Comparison of ENCODE assay signal across 23 cellular contexts in genomic region chr10:108034808-108035207, GRCh38.
"Had no signal": no experiment of that assay in that cellular context is flagged by ENCODE, and none has a peak within 500 bp of the region (broad histone marks: within the 10 kb centered on the region; RNA-seq: fewer than 3 reads in every experiment).

No MANE protein-coding gene starts in this region.

- H3K9me3 ChIP-seq: esophagus muscularis mucosa, gastroesophageal sphincter, heart left ventricle, left lung, lower lobe of right lung had no signal

- H3K4me2 ChIP-seq: hepatocyte had no signal

- H3K27ac Mint-ChIP-seq: mesothelial cell of epicardium; naive thymus-derived CD4-positive, alpha-beta T cell had no signal

- H3K27ac ChIP-seq: coronary artery, dorsolateral prefrontal cortex, esophagus muscularis mucosa, foreskin keratinocyte, gastroesophageal sphincter, heart left ventricle, hepatocyte, left lung, lower lobe of right lung had no signal

- ATAC-seq: foreskin keratinocyte; gastroesophageal sphincter; heart left ventricle; left cardiac atrium; left lung; left ventricle myocardium superior; lower lobe of right lung; naive thymus-derived CD4-positive, alpha-beta T cell had no signal

- H2AFZ ChIP-seq: hepatocyte had no signal

- H3K79me2 ChIP-seq: hepatocyte had no signal

- H3K4me3 Mint-ChIP-seq: mesothelial cell of epicardium; naive thymus-derived CD4-positive, alpha-beta T cell had no signal

- H3K4me1 ChIP-seq: esophagus muscularis mucosa, foreskin keratinocyte, gastroesophageal sphincter, heart left ventricle, left lung, lower lobe of right lung had no signal

- FAIRE-seq: colon, endothelial cell of umbilical vein, frontal cortex, islet of Langerhans, keratinocyte had no signal

- H3K27me3 Mint-ChIP-seq: naive thymus-derived CD4-positive, alpha-beta T cell had no signal

- H3K36me3 ChIP-seq: esophagus muscularis mucosa, gastroesophageal sphincter, heart left ventricle, left lung, lower lobe of right lung had no signal

- DNase-seq: dermis blood vessel endothelial cell; dorsolateral prefrontal cortex; effector CD4-positive, alpha-beta T cell; effector memory CD4-positive, alpha-beta T cell; foreskin keratinocyte; heart left ventricle; hypothalamus; left cardiac atrium; left lung; left ventricle myocardium superior; lower lobe of right lung; mesenchymal stem cell; naive thymus-derived CD4-positive, alpha-beta T cell had no signal

- H3K4me1 Mint-ChIP-seq: mesothelial cell of epicardium had no signal

- H3K27me3 ChIP-seq: dorsolateral prefrontal cortex, esophagus muscularis mucosa, foreskin keratinocyte, gastroesophageal sphincter, heart left ventricle, hepatocyte, left lung had no signal

- H3K4me3 ChIP-seq: coronary artery, dorsolateral prefrontal cortex, esophagus muscularis mucosa, gastroesophageal sphincter, heart left ventricle, hepatocyte, left lung, lower lobe of right lung had no signal
